Comparison of ENCODE assay signal across 9 cellular contexts in the genomic region with DNA sequence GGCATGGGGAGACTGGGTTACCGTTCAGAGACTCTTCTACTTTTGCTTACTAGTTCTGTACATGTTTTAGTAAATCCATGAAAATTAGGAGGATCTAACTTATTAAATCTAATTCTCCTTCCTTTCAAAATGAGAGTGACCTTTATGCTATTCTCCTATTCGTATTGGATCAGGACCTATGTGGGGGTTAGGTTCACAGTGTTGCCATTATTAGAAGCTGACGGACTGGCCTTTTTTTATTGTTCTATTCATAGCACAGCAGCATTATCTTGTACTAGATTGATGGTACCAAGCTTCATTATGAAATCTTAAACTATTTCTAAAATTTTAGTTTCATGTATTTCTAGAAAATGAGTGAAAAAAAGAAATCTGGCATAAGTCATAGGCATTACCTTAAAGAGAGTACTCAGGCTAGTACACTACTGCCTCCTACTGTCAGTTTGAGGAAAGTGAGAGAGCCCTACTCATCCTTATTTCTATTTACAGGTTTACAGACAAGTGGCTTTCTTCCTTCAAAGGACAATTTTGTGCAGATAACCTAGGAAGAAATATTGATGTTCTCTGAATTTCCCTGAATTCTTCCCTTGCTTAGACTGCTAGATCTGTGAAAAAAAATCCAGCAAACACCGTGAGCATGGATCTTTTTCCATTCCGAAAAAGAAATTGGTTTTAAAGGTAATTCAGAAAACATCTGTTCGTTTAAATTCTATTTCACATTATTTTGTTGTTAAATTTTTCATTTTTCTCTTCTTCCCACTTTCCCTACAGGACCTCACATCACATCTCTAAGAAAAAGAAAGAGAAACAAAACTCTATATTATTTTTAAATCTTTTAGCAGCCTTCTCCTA.
DNase-seq lines count a peak whose midpoint lies in the region; ATAC-seq and TF ChIP-seq lines count a peak whose summit lies in the region.
"Had no signal": no experiment of that assay in that cellular context is flagged by ENCODE, and none has a peak within 500 bp of the region (broad histone marks: within the 10 kb centered on the region; RNA-seq: fewer than 3 reads in every experiment).

No MANE protein-coding gene starts in this region.

- H3K27me3 ChIP-seq in right lobe of liver = no peaks in the 10 kb centered on the region

- DNase-seq in CMK (ENCODE audit: low read depth) (peak; percentile 41), NOMO-1 treated with DMSO at 0.1 percent for 48 hours (lab: John Stamatoyannopoulos, UW; ENCODE audit: unreplicated experiment) (peak; percentile 61), choroid plexus epithelial cell (ENCODE audit: low read depth) (peak; percentile 87), right lobe of liver (no peak), mucosa of gallbladder (ENCODE audit: low spot score) (no peak)
- DNase-seq: naive B cell had no signal

- H3K4me1 ChIP-seq in right lobe of liver = no peaks in the 10 kb centered on the region

- peak; percentile 67 for ATAC-seq in GM19025 (IDR thresholded peaks at IDR 0.05; ENCODE audit: low read depth, unreplicated experiment)
- peak; percentile 67 for ATAC-seq in HG03280 (IDR thresholded peaks at IDR 0.05; ENCODE audit: unreplicated experiment)
- peak; percentile 71 to 92 (median 78) for ATAC-seq in right lobe of liver
- ATAC-seq in GM21619 (IDR thresholded peaks at IDR 0.05; ENCODE audit: unreplicated experiment) = no peak

- H3K4me3 ChIP-seq in choroid plexus epithelial cell (ENCODE audit: low read depth, low read length) (no peak overlapping the region), right lobe of liver (no peak overlapping the region)

- TF ChIP-seq CTCF in choroid plexus epithelial cell (conservative IDR thresholded peaks at IDR 0.05; ENCODE audit: low read depth, low read length) (peak; percentile 88), right lobe of liver (IDR thresholded peaks at IDR 0.05) (peak; percentile 66 to 83 (median 76))

- intact Hi-C loops in right lobe of liver (cut with DNase I) = loop anchor here (5.0 to 10.0 kb wide), 2 partner anchors 94 to 283 kb away; no protein-coding TSS in a partner anchor

- no peaks in the 10 kb centered on the region for H3K9me3 ChIP-seq in right lobe of liver

- WGBS in right lobe of liver (ENCODE audit: insufficient coverage, low coverage, low lambda C conversion rate, missing lambda C conversion rate) = 63% methylated on average over 6 of the region's 6 CpGs

- H3K27ac ChIP-seq in right lobe of liver = no peak overlapping the region

- H3K36me3 ChIP-seq in right lobe of liver = no peaks in the 10 kb centered on the region

- TF ChIP-seq POLR2A in right lobe of liver (IDR thresholded peaks at IDR 0.05) = no peak

Comparison
In these comparisons a context has a peak if more than half of its experiments do, and no peak if none do; other contexts are left out.
1. DNase-seq: peak in CMK (single experiment), NOMO-1 treated with DMSO at 0.1 percent for 48 hours (single experiment) and choroid plexus epithelial cell (single experiment); none in right lobe of liver (0 of 3) and mucosa of gallbladder (single experiment).